In the genomic region with DNA sequence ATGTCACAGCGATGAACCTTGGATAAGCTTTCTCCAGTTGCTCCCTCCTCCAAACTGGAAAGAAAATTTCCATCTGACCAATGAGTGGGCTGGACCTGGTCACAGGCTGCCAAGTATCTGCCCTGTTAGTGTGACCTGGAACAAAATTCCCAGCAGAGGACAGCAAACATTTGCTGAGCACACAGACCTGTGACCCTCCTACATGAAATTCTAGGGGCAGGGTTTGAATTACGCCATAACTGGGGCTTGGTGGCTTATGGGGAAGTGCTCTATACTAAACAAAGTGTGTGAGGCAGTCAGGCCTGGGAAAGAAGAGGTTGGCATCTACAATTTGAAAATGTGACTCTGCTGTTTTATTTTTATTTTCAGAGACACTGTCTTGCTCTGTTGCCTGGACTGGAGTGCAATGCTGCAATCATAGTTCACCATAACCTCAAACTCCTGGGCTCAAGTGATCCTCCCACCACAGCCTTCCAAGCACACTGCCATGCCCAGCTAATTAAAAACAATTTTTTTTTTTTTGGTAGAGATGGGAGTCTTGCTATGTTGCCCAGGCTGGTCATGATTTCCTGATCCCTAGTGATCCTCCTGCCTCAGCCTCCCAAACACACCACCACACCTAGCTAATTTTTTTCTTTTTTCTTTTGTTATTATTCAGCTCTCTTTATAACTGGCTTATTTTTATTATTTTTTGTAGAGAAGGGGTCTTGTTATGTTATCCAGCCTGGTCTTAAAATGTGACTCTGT, we compare ENCODE assay signal across 9 cellular contexts. TPM values are rescaled to one million over a fixed set of nuclear protein-coding genes. Genes with fewer than 3 reads are reported as not detected.
DNase-seq lines count a peak whose midpoint lies in the region; ATAC-seq, FAIRE-seq and TF ChIP-seq lines count a peak whose summit lies in the region.
"Had no signal": no experiment of that assay in that cellular context is flagged by ENCODE, and none has a peak within 500 bp of the region (broad histone marks: within the 10 kb centered on the region; RNA-seq: fewer than 3 reads in every experiment).

No MANE protein-coding gene starts in this region.

- no peak for TF ChIP-seq EP300 in sigmoid colon (IDR thresholded peaks at IDR 0.05)

- no peak for FAIRE-seq in GM12891 (lab: Jason Lieb, UNC)
- FAIRE-seq: H1 had no signal

- H3K27ac ChIP-seq in HEK293 (ENCODE audit: extremely low read depth, low read depth, low read length) (no peak overlapping the region), sigmoid colon (peak overlapping the region; percentile 11 to 45 (median 36))

- no peak for TF ChIP-seq POLR2A in sigmoid colon (IDR thresholded peaks at IDR 0.05)
- TF ChIP-seq POLR2A in GM12891 (IDR thresholded peaks at IDR 0.05; ENCODE audit: low read depth, low read length), result no peak

- POLR2A ChIA-PET in HEK293 (lab: Yijun Ruan, JAX), result interaction anchor here (1.3 to 2.2 kb wide), 2 partner anchors 10 to 14 kb away, joined by 3 to 7 read pairs; a partner anchor contains a TSS

- peak; percentile 60 for ATAC-seq in left ventricle myocardium superior

- H3K9me3 ChIP-seq in HEK293 (ENCODE audit: control insufficient read depth, insufficient read depth, low read depth, low read length) (no peaks in the 10 kb centered on the region), sigmoid colon (no peaks in the 10 kb centered on the region)

- H3K4me1 ChIP-seq in HEK293 (ENCODE audit: control insufficient read depth, insufficient read depth, low read length), result no peaks in the 10 kb centered on the region
- H3K4me1 ChIP-seq in sigmoid colon, result peaks cover 0 to 22% (median 9%) of the 10 kb centered on the region in 4 donors

- H3K4me3 ChIP-seq in HEK293 (ENCODE audit: low read depth, low read length), result no peak overlapping the region
- no peak overlapping the region for H3K4me3 ChIP-seq in sigmoid colon

- TF ChIP-seq CTCF in HEK293 (tag by site-specific recombination; IDR thresholded peaks at IDR 0.05) (no peak), sigmoid colon (IDR thresholded peaks at IDR 0.05) (no peak)

- DNase-seq in NOMO-1 treated with dmso at 0.1 percent for 144 hours (lab: John Stamatoyannopoulos, UW; ENCODE audit: unreplicated experiment), result peak; percentile 70
- DNase-seq in left ventricle myocardium superior, result no peak
- DNase-seq in sigmoid colon, result peak; percentile 68
- no peak for DNase-seq in GM12891 (ENCODE audit: insufficient read length, low spot score)
- no peak for DNase-seq in NCI-H1694 treated with DMSO at 0.1 percent for 48 hours (lab: John Stamatoyannopoulos, UW)
- DNase-seq in NCI-H526 (lab: John Stamatoyannopoulos, UW), result no peak
- DNase-seq: activated T-cell treated with anti-CD3 and anti-CD28 coated beads for 4 hours had no signal

- WGBS in sigmoid colon, 2 donors, result 45 to 67% methylated on average over 2 of the region's 2 CpGs

- H3K36me3 ChIP-seq in HEK293 (ENCODE audit: control insufficient read depth in 2 of 2, insufficient read depth in 1 of 2, low read length in 2 of 2) (no peaks in the 10 kb centered on the region), sigmoid colon (no peaks in the 10 kb centered on the region)

- H3K27me3 ChIP-seq in sigmoid colon, result no peaks in the 10 kb centered on the region

- CTCF ChIA-PET in HEK293 (lab: Yijun Ruan, JAX), result interaction anchor here (0.6 to 1.9 kb wide), 4 partner anchors 11 to 214 kb away, joined by 3 to 9 read pairs (median 6); no protein-coding TSS in a partner anchor

- intact Hi-C loops in left ventricle myocardium superior (cut with micrococcal nuclease) (no loop called here), sigmoid colon (cut with DNase I) (no loop called here)

TF ChIP-seq in HEK293, 187 proteins besides CTCF, POLR2A, EP300 and RAD21 (continues in another document):
- TF ChIP-seq ZNF514 (tag by site-specific recombination; IDR thresholded peaks at IDR 0.05) (no peak), ZNF121 (tag by site-specific recombination; IDR thresholded peaks at IDR 0.05) (peak; percentile 79), ZNF221 (tag by site-specific recombination; IDR thresholded peaks at IDR 0.05; ENCODE audit: borderline replicate concordance) (no peak)
- TF ChIP-seq, protein P1, sequence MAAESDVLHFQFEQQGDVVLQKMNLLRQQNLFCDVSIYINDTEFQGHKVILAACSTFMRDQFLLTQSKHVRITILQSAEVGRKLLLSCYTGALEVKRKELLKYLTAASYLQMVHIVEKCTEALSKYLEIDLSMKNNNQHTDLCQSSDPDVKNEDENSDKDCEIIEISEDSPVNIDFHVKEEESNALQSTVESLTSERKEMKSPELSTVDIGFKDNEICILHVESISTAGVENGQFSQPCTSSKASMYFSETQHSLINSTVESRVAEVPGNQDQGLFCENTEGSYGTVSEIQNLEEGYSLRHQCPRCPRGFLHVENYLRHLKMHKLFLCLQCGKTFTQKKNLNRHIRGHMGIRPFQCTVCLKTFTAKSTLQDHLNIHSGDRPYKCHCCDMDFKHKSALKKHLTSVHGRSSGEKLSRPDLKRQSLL (tag by site-specific recombination; IDR thresholded peaks at IDR 0.05), result no peak
- TF ChIP-seq, protein P2, sequence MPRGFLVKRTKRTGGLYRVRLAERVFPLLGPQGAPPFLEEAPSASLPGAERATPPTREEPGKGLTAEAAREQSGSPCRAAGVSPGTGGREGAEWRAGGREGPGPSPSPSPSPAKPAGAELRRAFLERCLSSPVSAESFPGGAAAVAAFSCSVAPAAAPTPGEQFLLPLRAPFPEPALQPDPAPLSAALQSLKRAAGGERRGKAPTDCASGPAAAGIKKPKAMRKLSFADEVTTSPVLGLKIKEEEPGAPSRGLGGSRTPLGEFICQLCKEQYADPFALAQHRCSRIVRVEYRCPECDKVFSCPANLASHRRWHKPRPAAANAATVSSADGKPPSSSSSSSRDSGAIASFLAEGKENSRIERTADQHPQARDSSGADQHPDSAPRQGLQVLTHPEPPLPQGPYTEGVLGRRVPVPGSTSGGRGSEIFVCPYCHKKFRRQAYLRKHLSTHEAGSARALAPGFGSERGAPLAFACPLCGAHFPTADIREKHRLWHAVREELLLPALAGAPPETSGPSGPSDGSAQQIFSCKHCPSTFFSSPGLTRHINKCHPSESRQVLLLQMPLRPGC (tag by site-specific recombination; IDR thresholded peaks at IDR 0.05), result no peak

TF ChIP-seq in GM12891, 5 proteins besides CTCF, POLR2A, EP300 and RAD21:
- TF ChIP-seq POLR2AphosphoS5 (IDR thresholded peaks at IDR 0.05; ENCODE audit: low read depth, low read length) (no peak), TAF1 (IDR thresholded peaks at IDR 0.05; ENCODE audit: low read depth, low read length) (no peak), PAX5 (IDR thresholded peaks at IDR 0.05; ENCODE audit: insufficient read depth, low read length, severe bottlenecking) (no peak), SPI1 (IDR thresholded peaks at IDR 0.05; ENCODE audit: low read depth, low read length) (no peak), POU2F2 (IDR thresholded peaks at IDR 0.05; ENCODE audit: low read depth, low read length) (no peak)

RNA-seq across cellular contexts. Expression of a gene that starts 13.6 kb away (rescaled TPM):
- total RNA-seq in left ventricle myocardium superior, result 73.7 TPM
- 100 to 1,000 TPM in 2 of 4 donors, 10 to 100 TPM in 2; 76.7 to 126 (median 106) TPM for total RNA-seq in sigmoid colon
- polyA plus RNA-seq in sigmoid colon, result 100 to 1,000 TPM in 2 of 3 donors, 10 to 100 TPM in 1; 87.6 to 134 (median 106) TPM
- 56.5 TPM for polyA plus RNA-seq in GM12891 (2012; ENCODE audit: low read depth, missing spikeins)

RNA-seq across cellular contexts. Expression of a gene that starts 41.5 kb away (rescaled TPM):
- 13.2 TPM for total RNA-seq in left ventricle myocardium superior
- 10 to 100 TPM; 23.9 to 33.2 (median 29.8) TPM for total RNA-seq in sigmoid colon
- 10 to 100 TPM in 1 of 3 donors, 1 to 10 TPM in 2; 9.6 to 10.4 (median 9.6) TPM for polyA plus RNA-seq in sigmoid colon
- polyA plus RNA-seq in GM12891 (2012; ENCODE audit: low read depth, missing spikeins), result 6.8 TPM

Comparison
In these comparisons a context has a peak if more than half of its experiments do, and no peak if none do; other contexts are left out.
1. DNase-seq: peak in NOMO-1 treated with dmso at 0.1 percent for 144 hours (single experiment) and sigmoid colon (single experiment); none in left ventricle myocardium superior (single experiment), GM12891 (single experiment), NCI-H1694 treated with DMSO at 0.1 percent for 48 hours (single experiment) and NCI-H526 (0 of 2).